1 cellular context compared by ENCODE assay signal in genomic region chr2:86066915-86067314, GRCh38.
A peak's percentile ranks its signal among the peaks of the same experiment; 100 is the strongest.
TF ChIP-seq lines count a peak whose summit lies in the region.

No MANE protein-coding gene starts in this region.

TF ChIP-seq in HepG2, 621 proteins besides CTCF, POLR2A, EP300 and RAD21:
- TF ChIP-seq ZNF343 (CRISPR knock-in tag; IDR thresholded peaks at IDR 0.05) = no peak
- TF ChIP-seq MAFK (conservative IDR thresholded peaks at IDR 0.05 in 1 of 2, IDR thresholded peaks at IDR 0.05 in 1 of 2; ENCODE audit: low read length in 2 of 2) = peak; percentile 47 to 68
- TF ChIP-seq MAFF (IDR thresholded peaks at IDR 0.05; ENCODE audit: low read depth, low read length) = peak; percentile 59; the same call in 1 of the 2 replicates
- peak; percentile 30; the same call in 1 of the 2 replicates for TF ChIP-seq NFE2L2 (IDR thresholded peaks at IDR 0.05; ENCODE audit: low read length)
